Comparison of ENCODE assay signal across 8 cellular contexts in genomic region chr12:7947011-7947410, GRCh38. TPM values are rescaled to one million over a fixed set of nuclear protein-coding genes. Genes with fewer than 3 reads are reported as not detected.
"Had no signal": no experiment of that assay in that cellular context is flagged by ENCODE, and none has a peak within 500 bp of the region (broad histone marks: within the 10 kb centered on the region; RNA-seq: fewer than 3 reads in every experiment).

No MANE protein-coding gene starts in this region.

- H3K36me3 Mint-ChIP-seq: IgD-negative memory B cell had no signal

- H3K4me3 ChIP-seq: GM23338, HAP-1 had no signal

- H3K36me3 ChIP-seq: HAP-1 had no signal

- H3K4me3 Mint-ChIP-seq: GM23338, HFFc6, IgD-negative memory B cell had no signal

- H3K27ac Mint-ChIP-seq: GM23338, HFFc6, IgD-negative memory B cell had no signal

- H3K4me1 ChIP-seq: HAP-1 had no signal

- H3K27me3 Mint-ChIP-seq: IgD-negative memory B cell had no signal

- H3K9me3 ChIP-seq: HAP-1 had no signal

- ATAC-seq: GM23338, HCT116 had no signal

- H3K9me3 Mint-ChIP-seq: GM23338, HFFc6, IgD-negative memory B cell had no signal

- H2AFZ ChIP-seq: GM23338 had no signal

- DNase-seq: H7, HFFc6, KG1 had no signal

- H3K4me2 ChIP-seq: GM23338 had no signal

RNA-seq across cellular contexts. Expression of gene SLC2A3, which starts 11.0 kb away (rescaled TPM):
- total RNA-seq: HT-29 had no signal
